In the genomic region with DNA sequence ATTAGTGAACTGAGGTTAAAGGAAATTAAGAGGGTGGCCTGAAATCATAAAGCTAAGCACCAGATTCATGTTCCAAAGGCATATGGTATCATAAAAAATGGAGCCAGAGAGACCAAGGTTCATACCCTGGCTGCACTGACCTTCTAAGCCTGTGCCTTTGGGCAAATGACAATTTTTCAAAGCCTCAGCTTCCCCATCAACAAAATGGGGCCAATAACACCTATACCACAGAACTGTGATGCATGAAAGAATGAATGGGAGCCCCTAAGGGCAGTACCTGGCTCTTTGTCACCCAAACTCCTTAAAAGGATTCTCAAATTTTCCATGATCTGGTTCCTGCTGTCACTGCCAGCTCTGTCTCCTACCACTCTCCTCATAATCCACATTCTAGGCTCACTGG, we compare ENCODE assay signal across 12 cellular contexts.
"Had no signal": no experiment of that assay in that cellular context is flagged by ENCODE, and none has a peak within 500 bp of the region (broad histone marks: within the 10 kb centered on the region; RNA-seq: fewer than 3 reads in every experiment).

No MANE protein-coding gene starts in this region.

- DNase-seq: activated CD4-positive, alpha-beta memory T cell treated with anti-CD3 and anti-CD28 coated beads, Interleukin-2, amount 10 ng/mL, durations not matched to agents 7 days and 5 days; activated CD4-positive, alpha-beta T cell treated with anti-CD3 and anti-CD28 coated beads for 1 hour; colonic mucosa; effector CD4-positive, alpha-beta T cell; heart right ventricle; islet precursor cell; mammary epithelial cell; stimulated activated CD4-positive, alpha-beta T cell treated with anti-CD3 and anti-CD28 coated beads, Interleukin-4, amount 100 ng/mL, for 1 hour had no signal

- ATAC-seq: left lobe of liver had no signal

- H3K36me3 ChIP-seq: colonic mucosa, tibial nerve, vagina had no signal

- H3K4me3 Mint-ChIP-seq: activated CD4-positive, alpha-beta memory T cell treated with anti-CD3 and anti-CD28 coated beads, Interleukin-2, amount 10 ng/mL, durations not matched to agents 7 days and 5 days; nephron had no signal

- H3K27ac ChIP-seq: colonic mucosa, tibial nerve, vagina had no signal

- H3K4me3 ChIP-seq: colonic mucosa, heart right ventricle, tibial nerve, vagina had no signal

- H3K27me3 ChIP-seq: colonic mucosa, heart right ventricle, tibial nerve, vagina had no signal

- H3K27me3 Mint-ChIP-seq: activated CD4-positive, alpha-beta memory T cell treated with anti-CD3 and anti-CD28 coated beads, Interleukin-2, amount 10 ng/mL, durations not matched to agents 7 days and 5 days had no signal

- H3K27ac Mint-ChIP-seq: activated CD4-positive, alpha-beta memory T cell treated with anti-CD3 and anti-CD28 coated beads, Interleukin-2, amount 10 ng/mL, durations not matched to agents 7 days and 5 days; nephron had no signal

- H3K9me3 Mint-ChIP-seq: activated CD4-positive, alpha-beta memory T cell treated with anti-CD3 and anti-CD28 coated beads, Interleukin-2, amount 10 ng/mL, durations not matched to agents 7 days and 5 days; nephron had no signal

- H3K9me3 ChIP-seq: colonic mucosa, heart right ventricle, tibial nerve, vagina had no signal

- H3K4me1 ChIP-seq: colonic mucosa had no signal
